16 cellular contexts compared by ENCODE assay signal in the genomic region with DNA sequence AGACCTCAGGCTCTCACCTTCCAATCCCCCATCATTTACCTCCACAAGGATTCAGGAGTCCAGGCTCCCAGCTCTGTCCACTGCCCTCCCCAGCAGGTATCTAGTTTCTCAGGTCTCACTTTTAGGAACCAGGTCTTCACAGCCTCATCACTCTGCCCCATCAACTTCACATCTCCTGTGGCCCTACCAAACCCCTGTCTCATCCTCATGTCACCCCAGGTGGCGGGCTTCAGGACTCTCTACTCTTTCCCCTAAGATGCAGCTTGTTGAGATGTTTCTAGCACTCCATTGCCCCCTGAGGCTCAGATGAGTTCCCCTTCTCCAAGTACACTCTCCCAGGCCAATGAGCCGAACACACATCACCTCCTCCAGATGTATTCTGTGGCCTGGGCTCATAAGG. TPM values are rescaled to one million over a fixed set of nuclear protein-coding genes. Genes with fewer than 3 reads are reported as not detected.
DNase-seq lines count a peak whose midpoint lies in the region; ATAC-seq and TF ChIP-seq lines count a peak whose summit lies in the region.
"Had no signal": no experiment of that assay in that cellular context is flagged by ENCODE, and none has a peak within 500 bp of the region (broad histone marks: within the 10 kb centered on the region; RNA-seq: fewer than 3 reads in every experiment).

No MANE protein-coding gene starts in this region.

- H3K4me3 ChIP-seq in KMS-11 (IDR thresholded peaks at IDR 0.05; ENCODE audit: insufficient read depth, low read depth, low read length) (no peak overlapping the region), neural progenitor cell (no peak overlapping the region)

- peak overlapping the region; percentile 90 for H3K4me3 Mint-ChIP-seq in activated CD4-positive, alpha-beta T cell treated with anti-CD3 and anti-CD28 coated beads, Interleukin-2, amount 10 ng/mL, durations not matched to agents 24 days and 14 days
- H3K4me3 Mint-ChIP-seq in brain (peak overlapping the region; percentile 81 to 88 (median 86)), neural progenitor cell (peak overlapping the region; percentile 84)

- DNase-seq in activated CD4-positive, alpha-beta T cell treated with anti-CD3 and anti-CD28 coated beads, Interleukin-2, amount 10 ng/mL, durations not matched to agents 24 days and 14 days = peak; percentile 64
- no peak for DNase-seq in activated CD4-positive, alpha-beta T cell treated with anti-CD3 and anti-CD28 coated beads, Interleukin-2, amount 50 U/mL, for 1 hour
- DNase-seq in neural progenitor cell (ENCODE audit: low spot score) (no peak), C1 segment of cervical spinal cord (lab: John Stamatoyannopoulos, UW) (no peak), GM13977 (ENCODE audit: low spot score) (no peak)
- DNase-seq: HCEC 1CT; Karpas-422; NCI-H2029; SHP77 treated with DMSO at 0.1 percent for 48 hours; stimulated activated CD4-positive, alpha-beta T cell treated with anti-CD3 and anti-CD28 coated beads, Interleukin-12 subunit alpha, Interleukin-12 subunit beta, amount 100 ng/mL, for 4 hours had no signal

- H3F3A ChIP-seq in neural progenitor cell (ENCODE audit: low read depth) = peaks cover 7% of the 10 kb centered on the region

- peak overlapping the region; percentile 9 for H3K27ac Mint-ChIP-seq in activated CD4-positive, alpha-beta T cell treated with anti-CD3 and anti-CD28 coated beads, Interleukin-2, amount 10 ng/mL, durations not matched to agents 24 days and 14 days
- H3K27ac Mint-ChIP-seq in brain (peak overlapping the region in 3 of 5 experiments; percentile 73 to 85 (median 85)), neural progenitor cell (peak overlapping the region; percentile 57)

- peaks cover 18% of the 10 kb centered on the region for H3K4me1 ChIP-seq in KMS-11 (ENCODE audit: low read depth, poor library complexity, severe bottlenecking)
- no peaks in the 10 kb centered on the region for H3K4me1 ChIP-seq in neural progenitor cell

- in situ Hi-C loops in GM13977 (cut with MboI; ENCODE audit: low pct_unique_long_range_greater_than_20kb, low sequenced_read_pairs, unreplicated experiment) = no loop called here

- H3K36me3 Mint-ChIP-seq in activated CD4-positive, alpha-beta T cell treated with anti-CD3 and anti-CD28 coated beads, Interleukin-2, amount 10 ng/mL, durations not matched to agents 24 days and 14 days (ENCODE audit: low read depth) = peaks cover 5% of the 10 kb centered on the region
- H3K36me3 Mint-ChIP-seq in brain = peaks cover 19% of the 10 kb centered on the region
- H3K36me3 Mint-ChIP-seq in neural progenitor cell = peaks cover 4% of the 10 kb centered on the region

- no peak overlapping the region for H3K9ac ChIP-seq in KMS-11
- H3K9ac ChIP-seq in neural progenitor cell = no peak overlapping the region

- H3K27me3 ChIP-seq in KMS-11 (ENCODE audit: insufficient read depth, low read depth) (peaks cover 34% of the 10 kb centered on the region), neural progenitor cell (peaks cover 48% of the 10 kb centered on the region)
- H3K27me3 ChIP-seq: suprapubic skin had no signal

- no peak overlapping the region for H2AFZ ChIP-seq in KMS-11 (ENCODE audit: low read depth)
- no peak overlapping the region for H2AFZ ChIP-seq in neural progenitor cell (replicated peaks)

- ATAC-seq in GM19467 (IDR thresholded peaks at IDR 0.05; ENCODE audit: unreplicated experiment) = no peak

- H4K20me1 ChIP-seq in KMS-11 (ENCODE audit: insufficient read depth) = no peaks in the 10 kb centered on the region
- peaks cover 28% of the 10 kb centered on the region for H4K20me1 ChIP-seq in neural progenitor cell (ENCODE audit: low read depth)

- H3K9me3 ChIP-seq in neural progenitor cell (ENCODE audit: low read depth) = no peaks in the 10 kb centered on the region
- H3K9me3 ChIP-seq: suprapubic skin had no signal

- no peaks in the 10 kb centered on the region for H3K9me3 Mint-ChIP-seq in activated CD4-positive, alpha-beta T cell treated with anti-CD3 and anti-CD28 coated beads, Interleukin-2, amount 10 ng/mL, durations not matched to agents 24 days and 14 days
- H3K9me3 Mint-ChIP-seq in brain (peaks cover 0 to 5% (median 0%) of the 10 kb centered on the region in 5 experiments), neural progenitor cell (no peaks in the 10 kb centered on the region)

- peak overlapping the region; percentile 96; the same call in 1 of the 2 replicates for H3K4me2 ChIP-seq in KMS-11
- H3K4me2 ChIP-seq in neural progenitor cell = no peak overlapping the region

- H3K27me3 Mint-ChIP-seq in activated CD4-positive, alpha-beta T cell treated with anti-CD3 and anti-CD28 coated beads, Interleukin-2, amount 10 ng/mL, durations not matched to agents 24 days and 14 days = peaks cover 20% of the 10 kb centered on the region
- H3K27me3 Mint-ChIP-seq in brain (peaks cover 15% of the 10 kb centered on the region), neural progenitor cell (ENCODE audit: insufficient read depth, low read depth) (peaks cover 20% of the 10 kb centered on the region)

- H3K79me2 ChIP-seq in KMS-11 (ENCODE audit: insufficient read depth, low read depth) = no peaks in the 10 kb centered on the region
- H3K79me2 ChIP-seq in neural progenitor cell (ENCODE audit: low read depth) = no peaks in the 10 kb centered on the region
- H3K79me2 ChIP-seq: parathyroid adenoma had no signal

- H3K36me3 ChIP-seq in KMS-11 (ENCODE audit: insufficient read depth) (no peaks in the 10 kb centered on the region), neural progenitor cell (no peaks in the 10 kb centered on the region)
- H3K36me3 ChIP-seq: suprapubic skin had no signal

- no peak overlapping the region for H3K27ac ChIP-seq in KMS-11
- no peak overlapping the region for H3K27ac ChIP-seq in neural progenitor cell
- H3K27ac ChIP-seq: HL-60, parathyroid adenoma, suprapubic skin had no signal

- H3K4me1 Mint-ChIP-seq in activated CD4-positive, alpha-beta T cell treated with anti-CD3 and anti-CD28 coated beads, Interleukin-2, amount 10 ng/mL, durations not matched to agents 24 days and 14 days = peaks cover 19% of the 10 kb centered on the region
- H3K4me1 Mint-ChIP-seq in brain (peaks cover 62% of the 10 kb centered on the region), neural progenitor cell (peaks cover 27% of the 10 kb centered on the region)

- TF ChIP-seq CTCF in KMS-11 (conservative IDR thresholded peaks at IDR 0.05; ENCODE audit: low read depth, low read length) = no peak
- TF ChIP-seq CTCF in brain (conservative IDR thresholded peaks at IDR 0.05) = no peak
- no peak for TF ChIP-seq CTCF in neural progenitor cell (IDR thresholded peaks at IDR 0.05)
- TF ChIP-seq CTCF in GM13977 (IDR thresholded peaks at IDR 0.05; ENCODE audit: extremely low read depth, insufficient read depth, missing control alignments) = no peak

- intact Hi-C loops in activated CD4-positive, alpha-beta T cell treated with anti-CD3 and anti-CD28 coated beads, Interleukin-2, amount 10 ng/mL, durations not matched to agents 24 days and 14 days (cut with micrococcal nuclease) = no loop called here

RNA-seq across cellular contexts. Expression of gene PPFIA3, which starts 1.5 kb away (rescaled TPM):
- total RNA-seq in activated CD4-positive, alpha-beta T cell treated with anti-CD3 and anti-CD28 coated beads, Interleukin-2, amount 10 ng/mL, durations not matched to agents 24 days and 14 days = 4.5 and 5.0 TPM in 2 replicates
- polyA plus RNA-seq in brain (ENCODE audit: insufficient read depth, low read depth, low replicate concordance) = 43.6 TPM
- total RNA-seq in neural progenitor cell (ENCODE audit: low replicate concordance) = 1.8 and 12.0 TPM in 2 replicates

RNA-seq across cellular contexts. Expression of gene C19orf73, which starts 1.9 kb away (rescaled TPM):
- total RNA-seq in activated CD4-positive, alpha-beta T cell treated with anti-CD3 and anti-CD28 coated beads, Interleukin-2, amount 10 ng/mL, durations not matched to agents 24 days and 14 days = 2.0 and 2.5 TPM in 2 replicates
- 4.1 TPM for polyA plus RNA-seq in brain (ENCODE audit: insufficient read depth, low read depth, low replicate concordance)
- 1.7 TPM in 1 of 2 replicates, not detected in the other for total RNA-seq in neural progenitor cell (ENCODE audit: low replicate concordance)

RNA-seq across cellular contexts. Expression of gene LIN7B, which starts 6.7 kb away (rescaled TPM):
- 5.4 and 6.0 TPM in 2 replicates for total RNA-seq in activated CD4-positive, alpha-beta T cell treated with anti-CD3 and anti-CD28 coated beads, Interleukin-2, amount 10 ng/mL, durations not matched to agents 24 days and 14 days
- polyA plus RNA-seq in brain (ENCODE audit: insufficient read depth, low read depth, low replicate concordance) = 18.0 TPM
- 9.2 and 9.7 TPM in 2 replicates for total RNA-seq in neural progenitor cell (ENCODE audit: low replicate concordance)

RNA-seq across cellular contexts. Expression of gene HRC, which starts 34.3 kb away (rescaled TPM):
- total RNA-seq in activated CD4-positive, alpha-beta T cell treated with anti-CD3 and anti-CD28 coated beads, Interleukin-2, amount 10 ng/mL, durations not matched to agents 24 days and 14 days = not detected in 2 replicates
- 3.0 TPM for polyA plus RNA-seq in brain (ENCODE audit: insufficient read depth, low read depth, low replicate concordance)
- 0.31 TPM in 1 of 2 replicates, not detected in the other for total RNA-seq in neural progenitor cell (ENCODE audit: low replicate concordance)

RNA-seq across cellular contexts. Expression of gene SNRNP70, which starts 35.6 kb away (rescaled TPM):
- total RNA-seq in activated CD4-positive, alpha-beta T cell treated with anti-CD3 and anti-CD28 coated beads, Interleukin-2, amount 10 ng/mL, durations not matched to agents 24 days and 14 days = 270 and 281 TPM in 2 replicates
- polyA plus RNA-seq in brain (ENCODE audit: insufficient read depth, low read depth, low replicate concordance) = 140 TPM
- 162 and 365 TPM in 2 replicates for total RNA-seq in neural progenitor cell (ENCODE audit: low replicate concordance)

Comparison
In these comparisons a context has a peak if more than half of its experiments do, and no peak if none do; other contexts are left out.
1. H3K27ac Mint-ChIP-seq: peak in every context shown above with its lines; median percentile 85 in brain; 57 in neural progenitor cell; 9 in activated CD4-positive, alpha-beta T cell treated with anti-CD3 and anti-CD28 coated beads, Interleukin-2, amount 10 ng/mL, durations not matched to agents 24 days and 14 days.